ENCODE assay signal across 17 cellular contexts in genomic region chrX:9459349-9459748, GRCh38.
"Had no signal": no experiment of that assay in that cellular context is flagged by ENCODE, and none has a peak within 500 bp of the region (broad histone marks: within the 10 kb centered on the region; RNA-seq: fewer than 3 reads in every experiment).

No MANE protein-coding gene starts in this region.

- H3K4me3 Mint-ChIP-seq: endodermal cell, nephron had no signal

- H3K36me3 ChIP-seq: spleen had no signal

- DNase-seq: effector CD4-positive, alpha-beta T cell; endodermal cell; foreskin melanocyte; head of caudate nucleus; hippocampal formation; mammary epithelial cell; psoas muscle; retina; spleen; stimulated activated CD4-positive, alpha-beta T cell treated with anti-CD3 and anti-CD28 coated beads, Interleukin-15, amount 100 ng/mL, for 24 hours; stimulated activated CD4-positive, alpha-beta T cell treated with anti-CD3 and anti-CD28 coated beads, Interleukin-2, amount 100 ng/mL, for 24 hours; stimulated activated naive CD4-positive, alpha-beta T cell treated with Interleukin-2 at 50 U/mL for 16 hours; trophoblast cell had no signal

- H3K9ac ChIP-seq: parathyroid adenoma had no signal

- ATAC-seq: psoas muscle, sciatic nerve had no signal

- H3K27ac ChIP-seq: coronary artery, parathyroid adenoma, psoas muscle, spleen had no signal

- H3K9me3 ChIP-seq: psoas muscle, spleen had no signal

- H3K4me3 ChIP-seq: coronary artery, psoas muscle, spleen had no signal

- H3K27ac Mint-ChIP-seq: endodermal cell, nephron had no signal
